Comparison of ENCODE assay signal across 1 cellular context in genomic region chr1:98210563-98210962, GRCh38.
TF ChIP-seq lines count a peak whose summit lies in the region.

No MANE protein-coding gene starts in this region.

TF ChIP-seq in A549, 52 proteins besides CTCF, POLR2A, EP300 and RAD21:
- TF ChIP-seq ZFP36 (IDR thresholded peaks at IDR 0.05; ENCODE audit: borderline replicate concordance, partially characterized antibody) (no peak), MAFK (IDR thresholded peaks at IDR 0.05; ENCODE audit: partially characterized antibody) (peak; percentile 55)
